In genomic region chr9:6781476-6781875, GRCh38 we compare ENCODE assay signal across 31 cellular contexts. TPM values are rescaled to one million over a fixed set of nuclear protein-coding genes. Genes with fewer than 3 reads are reported as not detected.
DNase-seq lines count a peak whose midpoint lies in the region; ATAC-seq, FAIRE-seq and TF ChIP-seq lines count a peak whose summit lies in the region.
"Had no signal": no experiment of that assay in that cellular context is flagged by ENCODE, and none has a peak within 500 bp of the region (broad histone marks: within the 10 kb centered on the region; RNA-seq: fewer than 3 reads in every experiment).

No MANE protein-coding gene starts in this region.

- H3K27ac ChIP-seq in HepG2 (ENCODE audit: extremely low read length, insufficient read depth, low read length) (peak overlapping the region; percentile 83), right lobe of liver (no peak overlapping the region), H1 (ENCODE audit: low read depth, low read length) (no peak overlapping the region), mesendoderm (ENCODE audit: low read depth, low read length) (no peak overlapping the region), colonic mucosa (no peak overlapping the region)
- H3K27ac ChIP-seq: ascending aorta, cardiac muscle cell, heart right ventricle, KMS-11, lower lobe of right lung, Peyer's patch, skin epidermis, testis had no signal

- H3K36me3 ChIP-seq in HepG2 (replicated peaks in 1 of 2; ENCODE audit: control insufficient read depth in 1 of 2, insufficient read depth in 2 of 2, low read length in 2 of 2) (no peaks in the 10 kb centered on the region), right lobe of liver (no peaks in the 10 kb centered on the region), H1 (ENCODE audit: control insufficient read depth in 2 of 4, insufficient read depth in 4 of 4, low read length in 3 of 4) (no peaks in the 10 kb centered on the region), mesendoderm (ENCODE audit: control insufficient read depth, insufficient read depth, low read length) (no peaks in the 10 kb centered on the region), colonic mucosa (no peaks in the 10 kb centered on the region)
- H3K36me3 ChIP-seq: ascending aorta, cardiac muscle cell, heart right ventricle, lower lobe of right lung, MG63, Peyer's patch had no signal

- H3K4me1 ChIP-seq in HepG2 (ENCODE audit: insufficient read depth, low read length) (peaks cover 100% of the 10 kb centered on the region), right lobe of liver (peaks cover 0 to 15% (median 0%) of the 10 kb centered on the region in 4 donors), H1 (replicated peaks in 1 of 4; ENCODE audit: control insufficient read depth in 3 of 4, insufficient read depth in 4 of 4, low read length in 3 of 4) (peaks cover 0 to 25% (median 14%) of the 10 kb centered on the region in 4 experiments; a peak in 6 of 7 replicates), mesendoderm (ENCODE audit: control insufficient read depth, low read depth, low read length) (peaks cover 5% of the 10 kb centered on the region), colonic mucosa (peaks cover 14% of the 10 kb centered on the region)
- H3K4me1 ChIP-seq: testis had no signal

- H3K4me3 ChIP-seq in HepG2 (replicated peaks in 1 of 3; ENCODE audit: insufficient read depth in 1 of 3, low read depth in 2 of 3, low read length in 3 of 3) (peak overlapping the region in 1 of 3 experiments; percentile 24; a peak in 1 of 6 replicates), right lobe of liver (no peak overlapping the region), H1 (ENCODE audit: extremely low read depth in 1 of 4, insufficient read depth in 2 of 4, low read depth in 3 of 4, low read length in 4 of 4) (no peak overlapping the region), mesendoderm (ENCODE audit: low read length) (no peak overlapping the region), colonic mucosa (no peak overlapping the region)
- H3K4me3 ChIP-seq: ascending aorta, cardiac muscle cell, heart right ventricle, lower lobe of right lung, MG63, Peyer's patch, skin epidermis, testis had no signal

- no peak overlapping the region for H3K23ac ChIP-seq in H1 (ENCODE audit: insufficient read length)
- H3K23ac ChIP-seq in mesendoderm (ENCODE audit: low read length): no peak overlapping the region

- BruUV-seq in HepG2 (replicated peaks; lab: Mats Ljungman, UMichigan): no TSS peak

- H2BK15ac ChIP-seq in H1 (ENCODE audit: low read length) (no peak overlapping the region), mesendoderm (replicated peaks; ENCODE audit: low read depth) (peak overlapping the region; percentile 41)

- H3K14ac ChIP-seq in H1 (ENCODE audit: insufficient read length): no peak overlapping the region

- no peak for TF ChIP-seq RAD21 in HepG2 (CRISPR knock-in tag; IDR thresholded peaks at IDR 0.05)
- TF ChIP-seq RAD21 in H1 (IDR thresholded peaks at IDR 0.05 in 1 of 2, conservative IDR thresholded peaks at IDR 0.05 in 1 of 2; ENCODE audit: low read depth in 2 of 2, low read length in 2 of 2): no peak

- no peak overlapping the region for H4K8ac ChIP-seq in H1 (ENCODE audit: extremely low read depth, insufficient read depth, low read length)
- no peak overlapping the region for H4K8ac ChIP-seq in mesendoderm (ENCODE audit: low read depth, low read length)

- H3K4ac ChIP-seq in H1 (replicated peaks; ENCODE audit: insufficient read length, low read depth, low read length) (no peak overlapping the region), mesendoderm (ENCODE audit: low read depth, low read length) (no peak overlapping the region)

- H3K4me2 ChIP-seq in HepG2 (ENCODE audit: low read depth, low read length) (peak overlapping the region; percentile 58), H1 (ENCODE audit: insufficient read depth in 1 of 2, low read depth in 2 of 2, low read length in 2 of 2) (no peak overlapping the region), mesendoderm (ENCODE audit: low read length) (no peak overlapping the region)
- H3K4me2 ChIP-seq: KMS-11 had no signal

- POLR2A ChIA-PET in HepG2 (lab: Yijun Ruan, JAX) (interaction anchor here (0.6 to 11.2 kb wide), 7 partner anchors 7 to 89 kb away, joined by 3 to 130 read pairs (median 4); partner anchors contain the start of gene KDM4C), H1 (lab: Charles Lee; ENCODE audit: partially characterized antibody) (no interaction called here)

- CTCF ChIA-PET in HepG2 (lab: Yijun Ruan, JAX; ENCODE audit: low intra/inter-chr PET ratio, low total read pairs) (no interaction called here), H1 (lab: Charles Lee; ENCODE audit: partially characterized antibody) (interaction anchor here (0.7 to 1.4 kb wide), 3 partner anchors 12 to 35 kb away, joined by 3 read pairs; no protein-coding TSS in a partner anchor)

- H4K91ac ChIP-seq in H1 (replicated peaks; ENCODE audit: insufficient read length, low read length): no peak overlapping the region

- no peak overlapping the region for H3K18ac ChIP-seq in H1 (ENCODE audit: extremely low read depth, low read length)
- no peak overlapping the region for H3K18ac ChIP-seq in mesendoderm (ENCODE audit: low read length)

- H2AFZ ChIP-seq in HepG2 (ENCODE audit: low read length): no peak overlapping the region
- H2AFZ ChIP-seq in H1 (ENCODE audit: low read length): no peak overlapping the region

- H3K9ac ChIP-seq in HepG2 (ENCODE audit: insufficient read depth, low read depth, low read length) (peak overlapping the region; percentile 45), H1 (replicated peaks in 1 of 4; ENCODE audit: extremely low read depth in 1 of 4, low read depth in 3 of 4, low read length in 3 of 4) (no peak overlapping the region), mesendoderm (ENCODE audit: low read length) (no peak overlapping the region), colonic mucosa (ENCODE audit: low read depth in 2 of 2, low read length in 2 of 2) (no peak overlapping the region)
- H3K9ac ChIP-seq: KMS-11 had no signal

- ATAC-seq in HepG2 (peak; percentile 84), right lobe of liver (no peak), HG03378 (IDR thresholded peaks at IDR 0.05; ENCODE audit: unreplicated experiment) (no peak)
- ATAC-seq: activated CD8-positive, alpha-beta T cell treated with anti-CD3 and anti-CD28 coated beads for 36 hours; esophagus mucosa; heart right ventricle; lower lobe of right lung; natural killer cell treated with Interleukin-12 subunit alpha and Interleukin-12 subunit beta and Interleukin-15 and Interleukin-18, amount 100 ng/mL, for 72 hours; stimulated activated memory B cell treated with anti-CD40 and anti-IgM and Interleukin-4, amounts not matched to agents 10 μg/mL and 1 μg/mL and 100 μg/mL, for 72 hours had no signal

- intact Hi-C loops in HepG2 (cut with micrococcal nuclease; ENCODE audit: unreplicated experiment) (loop anchor here (1.0 to 2.0 kb wide), 2 partner anchors 25 to 100 kb away; partner anchors contain the start of gene KDM4C), right lobe of liver (cut with DNase I) (no loop called here), colonic mucosa (cut with DNase I) (no loop called here)

- DNase-seq in HepG2 (ENCODE audit: low spot score) (peak; percentile 93), right lobe of liver (no peak), H1 (ENCODE audit: low read depth in 1 of 2, low spot score in 2 of 2) (no peak), mesendoderm (no peak), HuH-7 (ENCODE audit: low spot score) (no peak), NCI-H2171 treated with DMSO at 0.1 percent for 48 hours (lab: John Stamatoyannopoulos, UW) (no peak), colonic mucosa (no peak)
- DNase-seq: activated CD8-positive, alpha-beta T cell treated with anti-CD3 and anti-CD28 coated beads for 36 hours; activated naive CD8-positive, alpha-beta T cell treated with anti-CD3 and anti-CD28 coated beads for 36 hours; activated T-cell treated with anti-CD3 and anti-CD28 coated beads for 4 hours; CD4-positive, alpha-beta T cell; cortex of kidney; endodermal cell; foreskin fibroblast; heart right ventricle; kidney glomerular epithelial cell; lower lobe of right lung; MG63; NCI-H2029 treated with DMSO at 0.1 percent for 48 hours; NCI-H82; Peyer's patch; SHP77 treated with DMSO at 0.1 percent for 48 hours; testis had no signal

- peak; percentile 85 for FAIRE-seq in HepG2 (lab: Jason Lieb, UNC)
- FAIRE-seq in H1 (lab: Jason Lieb, UNC): no peak

- H2BK120ac ChIP-seq in H1 (replicated peaks; ENCODE audit: low read depth, low read length): no peak overlapping the region
- no peak overlapping the region for H2BK120ac ChIP-seq in mesendoderm (ENCODE audit: low read depth, low read length)

- peaks cover 89% of the 10 kb centered on the region for H3K79me2 ChIP-seq in HepG2 (ENCODE audit: insufficient read depth, low read length)
- peaks cover 3 to 79% of the 10 kb centered on the region in 2 experiments; a peak in 3 of 4 replicates for H3K79me2 ChIP-seq in H1 (ENCODE audit: control insufficient read depth in 1 of 2, insufficient read depth in 2 of 2, low read length in 2 of 2)
- peaks cover 5% of the 10 kb centered on the region for H3K79me2 ChIP-seq in mesendoderm (ENCODE audit: control insufficient read depth, insufficient read depth, low read length)

- H3K56ac ChIP-seq in H1 (replicated peaks; ENCODE audit: insufficient read length, low read depth, low read length) (no peak overlapping the region), mesendoderm (ENCODE audit: low read length) (no peak overlapping the region)

- 11% methylated on average over 2 of the region's 2 CpGs for WGBS in HepG2 (ENCODE audit: low lambda C conversion rate)
- 71% methylated on average over 1 of the region's 2 CpGs for WGBS in right lobe of liver (ENCODE audit: insufficient coverage, low coverage, low lambda C conversion rate, missing lambda C conversion rate)
- WGBS in H1 (ENCODE audit: extremely low coverage in 1 of 2, insufficient coverage in 1 of 2, insufficient read length in 1 of 2, insufficient replicate concordance in 2 of 2, low coverage in 1 of 2, low lambda C conversion rate in 2 of 2, missing lambda C conversion rate in 1 of 2), 2 experiments: 52% methylated on average over 2 of the region's 2 CpGs; no CpG with 5 or more reads in 1 of the 2 experiments
- no CpG with 5 or more reads among the region's 2 CpGs for WGBS in mesendoderm (ENCODE audit: extremely low coverage, insufficient coverage, low lambda C conversion rate)

- no peaks in the 10 kb centered on the region for H3K27me3 ChIP-seq in HepG2 (ENCODE audit: control insufficient read depth in 1 of 2, insufficient read depth in 2 of 2, low read length in 2 of 2)
- no peaks in the 10 kb centered on the region for H3K27me3 ChIP-seq in right lobe of liver
- no peaks in the 10 kb centered on the region for H3K27me3 ChIP-seq in H1 (replicated peaks in 1 of 4; ENCODE audit: control insufficient read depth in 3 of 4, extremely low read depth in 1 of 4, insufficient read depth in 3 of 4, low read length in 3 of 4)
- H3K27me3 ChIP-seq in mesendoderm (ENCODE audit: insufficient read depth, low read length, poor library complexity): no peaks in the 10 kb centered on the region
- no peaks in the 10 kb centered on the region for H3K27me3 ChIP-seq in colonic mucosa
- H3K27me3 ChIP-seq: ascending aorta, cardiac muscle cell, heart right ventricle, MG63, Peyer's patch, testis had no signal

- H4K5ac ChIP-seq in H1 (ENCODE audit: insufficient read length, low read depth, low read length) (no peak overlapping the region), mesendoderm (ENCODE audit: low read length) (no peak overlapping the region)

- no peaks in the 10 kb centered on the region for H3K23me2 ChIP-seq in H1 (ENCODE audit: low read depth, low read length)

- TF ChIP-seq POLR2A in HepG2 (IDR thresholded peaks at IDR 0.05; ENCODE audit: insufficient read depth in 1 of 2, low read depth in 2 of 2, low read length in 2 of 2): 0 out of 4 replicates have a peak, but pooled peaks of 1 of the 2 experiments have one; percentile 21
- TF ChIP-seq POLR2A in right lobe of liver (IDR thresholded peaks at IDR 0.05): no peak
- no peak for TF ChIP-seq POLR2A in H1 (IDR thresholded peaks at IDR 0.05; ENCODE audit: control extremely low read depth in 1 of 2, low read depth in 2 of 2, low read length in 2 of 2)

- no peak overlapping the region for H2BK20ac ChIP-seq in H1 (ENCODE audit: low read length)

- H3K9me3 ChIP-seq in HepG2 (ENCODE audit: low read length) (no peaks in the 10 kb centered on the region), right lobe of liver (no peaks in the 10 kb centered on the region), H1 (ENCODE audit: insufficient read depth in 2 of 2, low read depth in 1 of 2, low read length in 1 of 2) (no peaks in the 10 kb centered on the region), colonic mucosa (no peaks in the 10 kb centered on the region)
- H3K9me3 ChIP-seq: ascending aorta, heart right ventricle, lower lobe of right lung, MG63, Peyer's patch, testis had no signal

- no peak overlapping the region for H2BK5ac ChIP-seq in H1 (ENCODE audit: low read depth, low read length)
- H2BK5ac ChIP-seq in mesendoderm (ENCODE audit: low read length): no peak overlapping the region

- in situ Hi-C loops in HepG2 (cut with HindIII; ENCODE audit: extremely low pct_ligation_motif_present, low pct_unique_long_range_greater_than_20kb): no loop called here

- H2AK5ac ChIP-seq in H1 (ENCODE audit: low read depth, low read length) (no peak overlapping the region), mesendoderm (ENCODE audit: low read length) (no peak overlapping the region)

- TF ChIP-seq EP300 in HepG2 (IDR thresholded peaks at IDR 0.05; ENCODE audit: low read depth in 2 of 2, low read length in 2 of 2) (peak; percentile 39 to 85; a peak in 2 of 4 replicates), HepG2 (CRISPR knock-in tag; IDR thresholded peaks at IDR 0.05; ENCODE audit: borderline replicate concordance) (0 out of 2 replicates have a peak, but pooled peaks have one; percentile 38), H1 (IDR thresholded peaks at IDR 0.05; ENCODE audit: borderline replicate concordance in 1 of 2, low read depth in 2 of 2, low read length in 2 of 2) (no peak)

- no peaks in the 10 kb centered on the region for H4K20me1 ChIP-seq in HepG2 (ENCODE audit: insufficient read depth, low read length)
- no peaks in the 10 kb centered on the region for H4K20me1 ChIP-seq in H1 (replicated peaks in 1 of 2; ENCODE audit: control insufficient read depth in 1 of 2, insufficient read depth in 2 of 2, low read length in 2 of 2)

- H2BK12ac ChIP-seq in H1 (ENCODE audit: low read depth, low read length): peak overlapping the region; percentile 40; the same call in 1 of the 2 replicates

- H3K79me1 ChIP-seq in H1 (ENCODE audit: low read depth, low read length) (peaks cover 6% of the 10 kb centered on the region; the same call in 1 of the 2 replicates), mesendoderm (ENCODE audit: low read length) (peaks cover 4% of the 10 kb centered on the region)

- TF ChIP-seq CTCF in HepG2 (CRISPR knock-in tag; IDR thresholded peaks at IDR 0.05): no peak
- no peak for TF ChIP-seq CTCF in right lobe of liver (IDR thresholded peaks at IDR 0.05)
- TF ChIP-seq CTCF in H1 (IDR thresholded peaks at IDR 0.05; ENCODE audit: control extremely low read depth in 1 of 3, insufficient read depth in 1 of 3, low read depth in 1 of 3, low read length in 3 of 3): no peak
- no peak for TF ChIP-seq CTCF in colonic mucosa (IDR thresholded peaks at IDR 0.05)

RNA-seq across cellular contexts. Expression of gene KDM4C, which starts 23.7 kb away (rescaled TPM):
- 22.1 and 23.6 TPM in 2 replicates for total RNA-seq in HepG2 (2016; rRNA removed; fragmentation: Illumina TruSeq; extraction: Trizol)
- total RNA-seq in HepG2 (2016; cell fraction: cytosol; rRNA removed; fragmentation: Illumina TruSeq; extraction: Trizol; ENCODE audit: low read depth): 20.8 and 22.8 TPM in 2 replicates
- 21.8 and 24.7 TPM in 2 replicates for total RNA-seq in HepG2 (2016; cell fraction: insoluble cytoplasmic fraction; rRNA removed; fragmentation: Illumina TruSeq; extraction: Trizol)
- 10.3 and 11.0 TPM in 2 replicates for total RNA-seq in HepG2 (2016; cell fraction: membrane; rRNA removed; fragmentation: Illumina TruSeq; extraction: Trizol)
- 57.2 and 66.1 TPM in 2 replicates for total RNA-seq in HepG2 (2016; cell fraction: nucleus; rRNA removed; fragmentation: Illumina TruSeq; extraction: Trizol)
- polyA plus RNA-seq in HepG2 (2011; rRNA removed): 17.0 and 19.4 TPM in 2 replicates
- polyA plus RNA-seq in HepG2 (2011; cell fraction: cytosol; rRNA removed): 11.7 and 13.8 TPM in 2 replicates
- polyA plus RNA-seq in HepG2 (2011; cell fraction: nucleus; rRNA removed): 48.5 and 52.1 TPM in 2 replicates
- 16.3 and 20.3 TPM in 2 replicates for polyA plus RNA-seq in HepG2 (2012)
- 1.3 and 2.9 TPM in 2 replicates for polyA plus RNA-seq in HepG2 (2016; cell fraction: cytosol; fragmentation: Illumina TruSeq; extraction: Trizol; ENCODE audit: low read depth)
- polyA plus RNA-seq in HepG2 (2016; cell fraction: insoluble cytoplasmic fraction; fragmentation: Illumina TruSeq; extraction: Trizol; ENCODE audit: low read depth): 17.0 and 17.2 TPM in 2 replicates
- 2.1 and 3.2 TPM in 2 replicates for polyA plus RNA-seq in HepG2 (2016; cell fraction: membrane; fragmentation: Illumina TruSeq; extraction: Trizol; ENCODE audit: low read depth)
- polyA plus RNA-seq in HepG2 (2016; cell fraction: nucleus; fragmentation: Illumina TruSeq; extraction: Trizol; ENCODE audit: insufficient read depth, low read depth): 19.2 and 19.7 TPM in 2 replicates
- polyA minus RNA-seq in HepG2 (2011; rRNA and poly(A)+ RNA removed; ENCODE audit: low replicate concordance): 41.5 and 98.3 TPM in 2 replicates
- 23.4 and 23.7 TPM in 2 replicates for polyA minus RNA-seq in HepG2 (2011; cell fraction: cytosol; rRNA and poly(A)+ RNA removed)
- 263 and 268 TPM in 2 replicates for polyA minus RNA-seq in HepG2 (2011; cell fraction: nucleus; rRNA and poly(A)+ RNA removed)
- 10 to 100 TPM; 14.1 to 20.9 (median 15.3) TPM for total RNA-seq in right lobe of liver
- 25.0 and 26.1 TPM in 2 replicates for total RNA-seq in H1 (2021; fragmentation: NEBNext Ultra II Directional; extraction: Animal tissue kit (Norgen Biotek cat#: 25700))
- polyA plus RNA-seq in H1 (2011; rRNA removed): 13.0 and 13.2 TPM in 2 replicates
- 19.2 TPM for polyA plus RNA-seq in H1 (2011; cell fraction: cytosol; rRNA removed)
- 30.3 TPM for polyA plus RNA-seq in H1 (2011; cell fraction: nucleus; rRNA removed)
- polyA plus RNA-seq in H1 (2012, experiment 1 of 2): 17.0 to 20.3 TPM (median 19.7 TPM) in 4 replicates
- 1.2 TPM for polyA plus RNA-seq in H1 (2012, experiment 2 of 2)
- 11.8 TPM for polyA plus RNA-seq in H1 (2013, experiment 1 of 2)
- 9.9 TPM for polyA plus RNA-seq in H1 (2013, experiment 2 of 2)
- polyA minus RNA-seq in H1 (2011; rRNA and poly(A)+ RNA removed): 85.8 and 95.2 TPM in 2 replicates
- polyA minus RNA-seq in H1 (2011; cell fraction: cytosol; rRNA and poly(A)+ RNA removed): 24.4 TPM
- 198 TPM for polyA minus RNA-seq in H1 (2011; cell fraction: nucleus; rRNA and poly(A)+ RNA removed)
- 6.4 TPM for polyA plus RNA-seq in mesendoderm (2013, experiment 1 of 2)
- 6.7 TPM for polyA plus RNA-seq in mesendoderm (2013, experiment 2 of 2)
- total RNA-seq in colonic mucosa: 10 to 100 TPM; 37.3 to 42.0 TPM

Comparison
In these comparisons a context has a peak if more than half of its experiments do, and no peak if none do; other contexts are left out.
1. Of the 41 proteins assayed by ChIP-seq in both HepG2 and H1: peak only in HepG2: ASH2L, CEBPB, EP300, HDAC2, KDM1A, SRF and 2 more; only in H1: none; in both: none; in neither: 32; mixed calls (peak in some experiments, not most) for 1.